Comparison of ENCODE assay signal across 10 cellular contexts in the genomic region with DNA sequence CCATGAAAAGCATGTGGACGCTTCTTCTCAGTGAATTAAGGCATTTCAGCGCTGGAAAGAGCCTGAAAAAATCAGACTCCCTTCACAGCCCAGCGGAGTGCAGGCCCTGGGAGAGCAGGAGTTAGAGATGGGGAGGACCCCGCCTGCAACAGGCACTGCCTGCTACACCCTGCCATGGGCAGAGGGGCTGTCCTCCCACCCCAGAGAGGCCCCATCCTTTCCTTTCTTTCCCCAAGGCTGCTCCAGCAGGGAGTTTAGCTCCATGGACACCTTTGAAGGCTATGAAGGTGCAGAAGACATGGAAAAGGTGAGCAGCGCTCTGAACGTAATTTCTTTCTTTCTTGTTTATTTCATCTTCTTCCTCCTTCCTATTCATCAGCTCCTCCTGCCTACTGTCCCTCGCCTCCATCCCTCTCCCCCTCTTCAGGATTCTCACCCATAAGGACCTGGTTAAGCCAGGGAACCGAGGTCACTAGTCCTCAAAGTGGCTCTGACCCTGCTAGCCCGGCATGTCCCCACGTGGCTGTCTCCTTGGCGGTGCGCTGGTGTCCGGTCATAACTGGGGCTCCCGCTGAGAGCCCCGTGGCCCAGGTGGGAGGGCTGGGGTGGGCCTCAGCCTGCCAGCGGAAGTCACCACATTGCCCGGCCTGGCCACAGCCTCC. TPM values are rescaled to one million over a fixed set of nuclear protein-coding genes. Genes with fewer than 3 reads are reported as not detected.
A peak's percentile ranks its signal among the peaks of the same experiment; 100 is the strongest.
DNase-seq lines count a peak whose midpoint lies in the region; ATAC-seq and TF ChIP-seq lines count a peak whose summit lies in the region.
"Had no signal": no experiment of that assay in that cellular context is flagged by ENCODE, and none has a peak within 500 bp of the region (broad histone marks: within the 10 kb centered on the region; RNA-seq: fewer than 3 reads in every experiment).

No MANE protein-coding gene starts in this region.

- H3K36me3 ChIP-seq in SK-N-SH (replicated peaks in 1 of 2; ENCODE audit: control insufficient read depth in 1 of 2, insufficient read depth in 2 of 2, low read length in 1 of 2), result no peaks in the 10 kb centered on the region
- H3K36me3 ChIP-seq in osteoblast (ENCODE audit: insufficient read depth, low read length), result no peaks in the 10 kb centered on the region

- H3K9me3 ChIP-seq in SK-N-SH (no peaks in the 10 kb centered on the region), osteoblast (ENCODE audit: low read depth, low read length) (no peaks in the 10 kb centered on the region)

- H3K79me2 ChIP-seq in SK-N-SH (ENCODE audit: insufficient read depth), result no peaks in the 10 kb centered on the region
- H3K79me2 ChIP-seq in osteoblast (ENCODE audit: insufficient read depth, low read length), result no peaks in the 10 kb centered on the region

- H3F3A ChIP-seq in SK-N-SH (replicated peaks; ENCODE audit: insufficient read depth), result peaks cover 8% of the 10 kb centered on the region

- H3K9me3 Mint-ChIP-seq in endothelial cell (ENCODE audit: unreplicated experiment), result no peaks in the 10 kb centered on the region

- H3K4me2 ChIP-seq in SK-N-SH, result peak overlapping the region; percentile 88; the same call in 1 of the 2 replicates
- H3K4me2 ChIP-seq in osteoblast (ENCODE audit: insufficient read depth, low read length), result peak overlapping the region; percentile 91

- peaks cover 36% of the 10 kb centered on the region for H3K27me3 ChIP-seq in SK-N-SH (ENCODE audit: insufficient read depth)
- peaks cover 38% of the 10 kb centered on the region for H3K27me3 ChIP-seq in osteoblast (ENCODE audit: insufficient read depth, low read length)

- CTCF ChIA-PET in SK-N-SH (lab: Yijun Ruan, JAX), result interaction anchor here (1.0 to 9.2 kb wide), 3 partner anchors 23 to 212 kb away, joined by 3 to 119 read pairs (median 5); a partner anchor contains a TSS

- H3K9me2 ChIP-seq in SK-N-SH, result no peaks in the 10 kb centered on the region

- POLR2A ChIA-PET in SK-N-SH (lab: Yijun Ruan, JAX), result no interaction called here

- no peak overlapping the region for H3K27ac Mint-ChIP-seq in endothelial cell (ENCODE audit: unreplicated experiment)

- TF ChIP-seq POLR2A in GM18505 (IDR thresholded peaks at IDR 0.05; ENCODE audit: borderline replicate concordance, extremely low read depth, insufficient read depth, insufficient read length), result no peak

- peak overlapping the region; percentile 47 for H3K4me3 Mint-ChIP-seq in endothelial cell (ENCODE audit: unreplicated experiment)

- peaks cover 13% of the 10 kb centered on the region for H3K27me3 Mint-ChIP-seq in endothelial cell (ENCODE audit: unreplicated experiment)

- TF ChIP-seq CTCF in SK-N-SH (IDR thresholded peaks at IDR 0.05) (no peak), endothelial cell (IDR thresholded peaks at IDR 0.05; ENCODE audit: unreplicated experiment) (no peak), osteoblast (IDR thresholded peaks at IDR 0.05; ENCODE audit: extremely low read depth, low read depth, low read length) (no peak)

- ATAC-seq in GM18505 (IDR thresholded peaks at IDR 0.05; ENCODE audit: unreplicated experiment) (peak; percentile 4), GM18867 (IDR thresholded peaks at IDR 0.05; ENCODE audit: unreplicated experiment) (no peak), HG03139 (IDR thresholded peaks at IDR 0.05; ENCODE audit: unreplicated experiment) (no peak)

- TF ChIP-seq RAD21 in SK-N-SH (IDR thresholded peaks at IDR 0.05; ENCODE audit: low read length), result no peak

- H3K4me1 ChIP-seq in SK-N-SH (ENCODE audit: control insufficient read depth in 1 of 2, insufficient read depth in 2 of 2, low read depth in 1 of 2, low read length in 1 of 2) (peaks cover 0 to 5% of the 10 kb centered on the region in 2 experiments; a peak in 1 of 4 replicates), osteoblast (ENCODE audit: insufficient read depth, low read length) (peaks cover 19% of the 10 kb centered on the region)

- no peak for TF ChIP-seq EP300 in SK-N-SH (IDR thresholded peaks at IDR 0.05; ENCODE audit: borderline replicate concordance in 1 of 2, low read depth in 1 of 2, low read length in 1 of 2)

- H4K20me1 ChIP-seq in SK-N-SH (ENCODE audit: insufficient read depth) (no peaks in the 10 kb centered on the region), osteoblast (ENCODE audit: insufficient read depth, low read length) (no peaks in the 10 kb centered on the region)

- no peak overlapping the region for H3K27ac ChIP-seq in SK-N-SH (ENCODE audit: low read depth in 2 of 2, low read length in 1 of 2)
- no peak overlapping the region for H3K27ac ChIP-seq in osteoblast (ENCODE audit: low read depth, low read length)

- 57% methylated on average over 12 of the region's 17 CpGs for WGBS in SK-N-SH (ENCODE audit: low lambda C conversion rate)

- H2AFZ ChIP-seq in SK-N-SH (ENCODE audit: low read depth) (no peak overlapping the region), osteoblast (ENCODE audit: low read length) (no peak overlapping the region)

- DNase-seq in SK-N-SH (peak; percentile 47), endothelial cell (ENCODE audit: low spot score) (no peak), osteoblast (ENCODE audit: insufficient read length, low spot score, missing footprints) (peak; percentile 61), AML-193 (lab: John Stamatoyannopoulos, UW) (no peak), epidermal melanocyte (ENCODE audit: insufficient read length, low spot score) (no peak)

- H3K36me3 Mint-ChIP-seq in endothelial cell (ENCODE audit: low read depth, unreplicated experiment), result no peaks in the 10 kb centered on the region

- H3K4me3 ChIP-seq in SK-N-SH (ENCODE audit: low read depth in 2 of 2, low read length in 1 of 2), result peak overlapping the region in 1 of 2 experiments; percentile 63; a peak in 1 of 4 replicates
- H3K4me3 ChIP-seq in osteoblast (ENCODE audit: insufficient read depth, low read length), result peak overlapping the region; percentile 74

- H3K4me1 Mint-ChIP-seq in endothelial cell (ENCODE audit: unreplicated experiment), result peaks cover 14% of the 10 kb centered on the region

- H3K9ac ChIP-seq in SK-N-SH, result no peak overlapping the region; the same call in 1 of the 2 replicates

TF ChIP-seq in SK-N-SH, 30 proteins besides CTCF, POLR2A, EP300 and RAD21:
- TF ChIP-seq, protein P1, sequence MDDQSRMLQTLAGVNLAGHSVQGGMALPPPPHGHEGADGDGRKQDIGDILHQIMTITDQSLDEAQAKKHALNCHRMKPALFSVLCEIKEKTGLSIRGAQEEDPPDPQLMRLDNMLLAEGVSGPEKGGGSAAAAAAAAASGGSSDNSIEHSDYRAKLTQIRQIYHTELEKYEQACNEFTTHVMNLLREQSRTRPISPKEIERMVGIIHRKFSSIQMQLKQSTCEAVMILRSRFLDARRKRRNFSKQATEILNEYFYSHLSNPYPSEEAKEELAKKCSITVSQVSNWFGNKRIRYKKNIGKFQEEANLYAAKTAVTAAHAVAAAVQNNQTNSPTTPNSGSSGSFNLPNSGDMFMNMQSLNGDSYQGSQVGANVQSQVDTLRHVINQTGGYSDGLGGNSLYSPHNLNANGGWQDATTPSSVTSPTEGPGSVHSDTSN (IDR thresholded peaks at IDR 0.05), result no peak
- TF ChIP-seq, protein P2, sequence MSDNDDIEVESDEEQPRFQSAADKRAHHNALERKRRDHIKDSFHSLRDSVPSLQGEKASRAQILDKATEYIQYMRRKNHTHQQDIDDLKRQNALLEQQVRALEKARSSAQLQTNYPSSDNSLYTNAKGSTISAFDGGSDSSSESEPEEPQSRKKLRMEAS (IDR thresholded peaks at IDR 0.05; ENCODE audit: low read depth), result 0 out of 2 replicates have a peak, but pooled peaks have one; percentile 23

RNA-seq across cellular contexts. Expression of a gene that starts 16.1 kb away (rescaled TPM):
- not detected in 2 replicates for polyA plus RNA-seq in SK-N-SH (2012; rRNA removed)
- not detected in 2 replicates for polyA plus RNA-seq in SK-N-SH (2012; cell fraction: cytosol; rRNA removed)
- not detected in 2 replicates for polyA plus RNA-seq in SK-N-SH (2012; cell fraction: nucleus; rRNA removed)
- total RNA-seq in endothelial cell (ENCODE audit: unreplicated experiment) (not detected), osteoblast (under 0.01 TPM in 2 replicates)
- total RNA-seq: liver, M059J had no signal

RNA-seq across cellular contexts. Expression of a gene that starts 20.2 kb away (rescaled TPM):
- 10.7 and 13.1 TPM in 2 replicates for polyA plus RNA-seq in SK-N-SH (2012; rRNA removed)
- 16.7 and 19.9 TPM in 2 replicates for polyA plus RNA-seq in SK-N-SH (2012; cell fraction: cytosol; rRNA removed)
- 15.7 and 19.7 TPM in 2 replicates for polyA plus RNA-seq in SK-N-SH (2012; cell fraction: nucleus; rRNA removed)
- total RNA-seq in endothelial cell (ENCODE audit: unreplicated experiment) (30.2 TPM), osteoblast (16.5 and 18.1 TPM in 2 replicates)

RNA-seq across cellular contexts. Expression of a gene that starts 43.1 kb away (rescaled TPM):
- 270 and 410 TPM in 2 replicates for polyA plus RNA-seq in SK-N-SH (2012; rRNA removed)
- 377 and 483 TPM in 2 replicates for polyA plus RNA-seq in SK-N-SH (2012; cell fraction: cytosol; rRNA removed)
- polyA plus RNA-seq in SK-N-SH (2012; cell fraction: nucleus; rRNA removed), result 226 and 617 TPM in 2 replicates
- total RNA-seq in endothelial cell (ENCODE audit: unreplicated experiment) (260 TPM), osteoblast (438 and 442 TPM in 2 replicates)

Comparison
In these comparisons a context has a peak if more than half of its experiments do, and no peak if none do; other contexts are left out.
1. DNase-seq: peak in SK-N-SH (single experiment) and osteoblast (single experiment); none in endothelial cell (single experiment), AML-193 (0 of 2) and epidermal melanocyte (single experiment).